ENCODE assay signal across 8 cellular contexts in genomic region chr10:73781879-73782748, GRCh38. TPM values are rescaled to one million over a fixed set of nuclear protein-coding genes. Genes with fewer than 3 reads are reported as not detected.
DNase-seq lines count a peak whose midpoint lies in the region; ATAC-seq lines count a peak whose summit lies in the region.

Gene CHCHD1, plus strand, starts transcription at chr10:73782048. Its CDS starts 28 bp downstream, at chr10:73782076.

- no peak within 1 kb of the TSS for H3K14ac ChIP-seq in neuronal stem cell (ENCODE audit: low read length)

- DNase-seq in DMS53 (lab: John Stamatoyannopoulos, UW) (peak; percentile 92), LoVo (ENCODE audit: low spot score) (peak; percentile 87), SJSA1 (ENCODE audit: low read depth in 1 of 2, low spot score in 2 of 2) (peak; percentile 75 to 90), foreskin melanocyte (peak; percentile 76), neuronal stem cell (ENCODE audit: low spot score) (peak; percentile 77)
- peak; percentile 74 to 89 (median 82) for DNase-seq in activated naive CD4-positive, alpha-beta T cell (lab: John Stamatoyannopoulos, UW)

- H4K91ac ChIP-seq in neuronal stem cell (ENCODE audit: low read depth, low read length, poor library complexity): no peak within 1 kb of the TSS

- H3K4me1 ChIP-seq in SJSA1 (replicated peaks) (peaks cover 31% of the 10 kb centered on the region), neuronal stem cell (ENCODE audit: control insufficient read depth in 2 of 2, insufficient read depth in 1 of 2, low read depth in 1 of 2, low read length in 2 of 2) (peaks cover 8 to 12% of the 10 kb centered on the region in 2 donors), subcutaneous abdominal adipose tissue (ENCODE audit: control insufficient read depth in 5 of 5, insufficient read depth in 5 of 5, low read length in 5 of 5) (peaks cover 12 to 56% (median 44%) of the 10 kb centered on the region in 5 donors)

- H2AFZ ChIP-seq in neuronal stem cell (ENCODE audit: low read length): peak within 1 kb of the TSS; percentile 93

- H3K9me3 ChIP-seq in SJSA1 (replicated peaks) (no peaks in the 10 kb centered on the region), neuronal stem cell (replicated peaks in 1 of 2; ENCODE audit: control insufficient read depth in 2 of 2, insufficient read depth in 1 of 2, low read depth in 1 of 2, low read length in 2 of 2) (no peaks in the 10 kb centered on the region), subcutaneous abdominal adipose tissue (ENCODE audit: control insufficient read depth in 5 of 5, low read length in 5 of 5) (no peaks in the 10 kb centered on the region)

- no peak within 1 kb of the TSS for H2BK120ac ChIP-seq in neuronal stem cell (ENCODE audit: low read depth, low read length)

- H3K27ac ChIP-seq in SJSA1 (peak within 1 kb of the TSS; percentile 67), neuronal stem cell (replicated peaks; ENCODE audit: low read length) (peak within 1 kb of the TSS; percentile 73), subcutaneous abdominal adipose tissue (ENCODE audit: low read depth, low read length) (peak within 1 kb of the TSS; percentile 86)

- H3K79me1 ChIP-seq in neuronal stem cell (ENCODE audit: low read depth, low read length): peaks cover 7% of the 10 kb centered on the region

- peak; percentile 54 for ATAC-seq in GM21786 (IDR thresholded peaks at IDR 0.05; ENCODE audit: unreplicated experiment)

- H3K9ac ChIP-seq in neuronal stem cell (ENCODE audit: low read depth, low read length, poor library complexity): peak within 1 kb of the TSS; percentile 95
- H3K9ac ChIP-seq in subcutaneous abdominal adipose tissue (ENCODE audit: low read length in 5 of 5): peak within 1 kb of the TSS; percentile 88 to 96 (median 93)

- no peak within 1 kb of the TSS for H3K4ac ChIP-seq in neuronal stem cell (ENCODE audit: low read length)

- H2BK12ac ChIP-seq in neuronal stem cell (ENCODE audit: low read length): no peak within 1 kb of the TSS

- H2BK15ac ChIP-seq in neuronal stem cell (ENCODE audit: low read length): no peak within 1 kb of the TSS

- no CpG with 5 or more reads among the region's 57 CpGs for WGBS in neuronal stem cell (ENCODE audit: extremely low coverage in 2 of 2, insufficient read length in 2 of 2, insufficient replicate concordance in 1 of 2), 2 donors

- peak within 1 kb of the TSS; percentile 97 for H3K23ac ChIP-seq in neuronal stem cell (ENCODE audit: low read depth, low read length, poor library complexity)

- H4K8ac ChIP-seq in neuronal stem cell (ENCODE audit: low read depth, low read length): no peak within 1 kb of the TSS

- H2AK5ac ChIP-seq in neuronal stem cell (ENCODE audit: low read depth, low read length): peak within 1 kb of the TSS; percentile 96

- H3K4me3 ChIP-seq in SJSA1: peak within 1 kb of the TSS; percentile 81
- H3K4me3 ChIP-seq in neuronal stem cell (ENCODE audit: low read length in 2 of 2): peak within 1 kb of the TSS; percentile 82 to 85
- H3K4me3 ChIP-seq in subcutaneous abdominal adipose tissue (ENCODE audit: low read depth in 1 of 5, low read length in 5 of 5): peak within 1 kb of the TSS; percentile 85 to 98 (median 94)

- peak within 1 kb of the TSS; percentile 91 for H2BK5ac ChIP-seq in neuronal stem cell (ENCODE audit: low read length)

- H3K4me2 ChIP-seq in neuronal stem cell (ENCODE audit: insufficient read depth, low read length, poor library complexity, severe bottlenecking): peak within 1 kb of the TSS; percentile 78

- H3K27me3 ChIP-seq in SJSA1 (replicated peaks) (no peaks in the 10 kb centered on the region), neuronal stem cell (ENCODE audit: control insufficient read depth in 3 of 3, insufficient read depth in 3 of 3, low read depth in 1 of 3, low read length in 3 of 3) (no peaks in the 10 kb centered on the region), subcutaneous abdominal adipose tissue (ENCODE audit: control insufficient read depth in 5 of 5, insufficient read depth in 4 of 5, low read length in 5 of 5) (no peaks in the 10 kb centered on the region)

- peaks cover 53% of the 10 kb centered on the region for H3K36me3 ChIP-seq in SJSA1
- H3K36me3 ChIP-seq in neuronal stem cell (replicated peaks in 1 of 2; ENCODE audit: control insufficient read depth in 2 of 2, insufficient read depth in 2 of 2, low read length in 2 of 2): peaks cover 1 to 44% of the 10 kb centered on the region in 2 donors
- peaks cover 4 to 17% (median 9%) of the 10 kb centered on the region in 5 donors for H3K36me3 ChIP-seq in subcutaneous abdominal adipose tissue (ENCODE audit: control insufficient read depth in 5 of 5, insufficient read depth in 5 of 5, low read length in 5 of 5)

- peak within 1 kb of the TSS; percentile 98 for H3K18ac ChIP-seq in neuronal stem cell (ENCODE audit: low read length)

RNA-seq across cellular contexts. Expression of gene CHCHD1, which starts in this region (rescaled TPM):
- total RNA-seq in SJSA1 (2014; rRNA removed; shearing (Covaris generic)): 54.4 and 58.7 TPM in 2 replicates
- 123 TPM for polyA plus RNA-seq in neuronal stem cell (2013, experiment 1 of 2)
- 123 TPM for polyA plus RNA-seq in neuronal stem cell (2013, experiment 2 of 2)

Comparison
In these comparisons a context has a peak if more than half of its experiments do, and no peak if none do; other contexts are left out.
1. Peak in every context shown above with its lines: DNase-seq, ATAC-seq, H3K4me3 ChIP-seq and H3K27ac ChIP-seq.